Comparison of ENCODE assay signal across 19 cellular contexts in the genomic region with DNA sequence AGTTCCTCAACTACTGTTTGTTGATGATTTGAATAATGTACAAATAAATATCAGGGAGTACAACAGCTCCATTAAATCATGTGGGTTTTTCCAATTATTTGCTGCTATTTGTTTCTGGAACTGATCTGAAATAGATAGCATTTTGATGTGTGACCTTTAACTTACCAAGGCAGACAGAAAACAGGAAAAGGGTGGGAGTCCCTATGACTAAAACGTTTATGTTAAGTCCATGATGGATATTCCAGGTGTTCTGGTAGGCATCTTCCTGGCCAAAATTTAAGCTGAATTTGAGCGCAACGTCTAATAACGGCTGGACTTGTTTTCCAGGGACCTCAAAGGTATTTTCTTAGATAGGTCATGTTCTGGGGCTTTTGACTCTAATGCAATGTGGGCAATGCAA. TPM values are rescaled to one million over a fixed set of nuclear protein-coding genes. Genes with fewer than 3 reads are reported as not detected.
DNase-seq lines count a peak whose midpoint lies in the region; ATAC-seq and TF ChIP-seq lines count a peak whose summit lies in the region.
"Had no signal": no experiment of that assay in that cellular context is flagged by ENCODE, and none has a peak within 500 bp of the region (broad histone marks: within the 10 kb centered on the region; RNA-seq: fewer than 3 reads in every experiment).

No MANE protein-coding gene starts in this region.

- intact Hi-C loops in activated CD4-positive, alpha-beta T cell treated with anti-CD3 and anti-CD28 coated beads for 36 hours (cut with DNase I, micrococcal nuclease), result no loop called here
- intact Hi-C loops in natural killer cell (cut with micrococcal nuclease) (no loop called here), thyroid gland (cut with DNase I) (no loop called here)

- DNase-seq in activated CD4-positive, alpha-beta T cell treated with anti-CD3 and anti-CD28 coated beads for 36 hours, result no peak
- DNase-seq in activated CD4-positive, alpha-beta T cell treated with anti-CD3 and anti-CD28 coated beads, Interleukin-2, amount 50 U/mL, for 48 hours, result no peak
- DNase-seq in natural killer cell, result no peak
- DNase-seq in natural killer cell treated with Interleukin-12 subunit alpha and Interleukin-12 subunit beta and Interleukin-15 and Interleukin-18, amount 100 ng/mL, for 72 hours (ENCODE audit: low spot score), result no peak
- no peak for DNase-seq in effector memory CD8-positive, alpha-beta T cell
- DNase-seq in ACHN, result no peak
- no peak for DNase-seq in thyroid gland
- DNase-seq: DMS53, MG63, NCI-H1930, NCI-H510A, NCI-H82, Right ventricle myocardium superior had no signal

- no peak for TF ChIP-seq POLR2A in thyroid gland (IDR thresholded peaks at IDR 0.05)

- in situ Hi-C loops in ACHN (cut with HindIII; ENCODE audit: low pct_ligation_motif_present, low pct_unique_long_range_greater_than_20kb, low sequenced_read_pairs), result no loop called here

- no peak for ATAC-seq in activated CD4-positive, alpha-beta T cell treated with anti-CD3 and anti-CD28 coated beads for 36 hours
- ATAC-seq in natural killer cell (no peak), GM19023 (IDR thresholded peaks at IDR 0.05; ENCODE audit: unreplicated experiment) (no peak)
- ATAC-seq in natural killer cell treated with Interleukin-12 subunit alpha and Interleukin-12 subunit beta and Interleukin-15 and Interleukin-18, amount 100 ng/mL, for 72 hours, result no peak
- ATAC-seq in effector memory CD8-positive, alpha-beta T cell (replicated peaks), result no peak
- ATAC-seq: GM12878, Panc1 had no signal

- H3K27ac Mint-ChIP-seq in activated CD4-positive, alpha-beta T cell treated with anti-CD3 and anti-CD28 coated beads for 36 hours, result peak overlapping the region; percentile 47
- peak overlapping the region; percentile 90 to 92 for H3K27ac Mint-ChIP-seq in natural killer cell
- peak overlapping the region in 1 of 2 donors; percentile 32 for H3K27ac Mint-ChIP-seq in natural killer cell treated with Interleukin-12 subunit alpha and Interleukin-12 subunit beta and Interleukin-15 and Interleukin-18, amount 100 ng/mL, for 72 hours
- peak overlapping the region; percentile 38 to 89 for H3K27ac Mint-ChIP-seq in effector memory CD8-positive, alpha-beta T cell

- no peak for TF ChIP-seq CTCF in natural killer cell (IDR thresholded peaks at IDR 0.05)
- TF ChIP-seq CTCF in thyroid gland (IDR thresholded peaks at IDR 0.05), result no peak

- H3K4me1 Mint-ChIP-seq in activated CD4-positive, alpha-beta T cell treated with anti-CD3 and anti-CD28 coated beads for 36 hours, result peaks cover 40% of the 10 kb centered on the region
- peaks cover 27 to 32% of the 10 kb centered on the region in 2 donors for H3K4me1 Mint-ChIP-seq in natural killer cell
- peaks cover 26 to 27% of the 10 kb centered on the region in 2 donors for H3K4me1 Mint-ChIP-seq in natural killer cell treated with Interleukin-12 subunit alpha and Interleukin-12 subunit beta and Interleukin-15 and Interleukin-18, amount 100 ng/mL, for 72 hours (ENCODE audit: low read depth in 2 of 2)
- H3K4me1 Mint-ChIP-seq in effector memory CD8-positive, alpha-beta T cell (ENCODE audit: low read depth in 2 of 2), result peaks cover 20 to 31% of the 10 kb centered on the region in 2 donors

- no peaks in the 10 kb centered on the region for H3K4me1 ChIP-seq in thyroid gland
- H3K4me1 ChIP-seq: HAP-1 had no signal

- WGBS in thyroid gland, 2 donors, result 50 to 57% methylated on average over 4 of the region's 4 CpGs

- no peak overlapping the region for H3K4me3 Mint-ChIP-seq in activated CD4-positive, alpha-beta T cell treated with anti-CD3 and anti-CD28 coated beads for 36 hours
- no peak overlapping the region for H3K4me3 Mint-ChIP-seq in natural killer cell
- H3K4me3 Mint-ChIP-seq in natural killer cell treated with Interleukin-12 subunit alpha and Interleukin-12 subunit beta and Interleukin-15 and Interleukin-18, amount 100 ng/mL, for 72 hours, result no peak overlapping the region
- no peak overlapping the region for H3K4me3 Mint-ChIP-seq in effector memory CD8-positive, alpha-beta T cell

- no peaks in the 10 kb centered on the region for H3K27me3 Mint-ChIP-seq in activated CD4-positive, alpha-beta T cell treated with anti-CD3 and anti-CD28 coated beads for 36 hours
- H3K27me3 Mint-ChIP-seq in natural killer cell (ENCODE audit: low read depth in 2 of 2), result no peaks in the 10 kb centered on the region
- no peaks in the 10 kb centered on the region for H3K27me3 Mint-ChIP-seq in natural killer cell treated with Interleukin-12 subunit alpha and Interleukin-12 subunit beta and Interleukin-15 and Interleukin-18, amount 100 ng/mL, for 72 hours
- H3K27me3 Mint-ChIP-seq in effector memory CD8-positive, alpha-beta T cell, result no peaks in the 10 kb centered on the region

- H3K4me3 ChIP-seq in thyroid gland (replicated peaks in 1 of 3), result no peak overlapping the region
- H3K4me3 ChIP-seq: BLaER1 treated with 17β-estradiol and CSF1 and Interleukin-3, amounts not matched to agents 10 nM and 100 nM; GM12878; HAP-1; MG63 had no signal

- peaks cover 10% of the 10 kb centered on the region for H3K36me3 Mint-ChIP-seq in activated CD4-positive, alpha-beta T cell treated with anti-CD3 and anti-CD28 coated beads for 36 hours (ENCODE audit: low read depth)
- H3K36me3 Mint-ChIP-seq in natural killer cell, result no peaks in the 10 kb centered on the region
- H3K36me3 Mint-ChIP-seq in natural killer cell treated with Interleukin-12 subunit alpha and Interleukin-12 subunit beta and Interleukin-15 and Interleukin-18, amount 100 ng/mL, for 72 hours, result no peaks in the 10 kb centered on the region
- peaks cover 41% of the 10 kb centered on the region for H3K36me3 Mint-ChIP-seq in effector memory CD8-positive, alpha-beta T cell (ENCODE audit: insufficient read depth)

- CTCF ChIA-PET in activated CD4-positive, alpha-beta T cell treated with anti-CD3 and anti-CD28 coated beads for 36 hours (lab: Charles Lee), result interaction anchor here (1.0 to 2.0 kb wide), 5 partner anchors 9 to 116 kb away, joined by 3 to 11 read pairs (median 4); no protein-coding TSS in a partner anchor

- H3K27ac ChIP-seq in thyroid gland, result no peak overlapping the region
- H3K27ac ChIP-seq: 22Rv1; BLaER1 treated with 17β-estradiol and CSF1 and Interleukin-3, amounts not matched to agents 10 nM and 100 nM had no signal

- H3K27me3 ChIP-seq in thyroid gland, result no peaks in the 10 kb centered on the region
- H3K27me3 ChIP-seq: BLaER1 treated with 17β-estradiol and CSF1 and Interleukin-3, amounts not matched to agents 10 nM and 100 nM; MG63 had no signal

- no peaks in the 10 kb centered on the region for H3K36me3 ChIP-seq in thyroid gland
- H3K36me3 ChIP-seq: HAP-1, MG63 had no signal

- peaks cover 5% of the 10 kb centered on the region for H3K9me3 Mint-ChIP-seq in activated CD4-positive, alpha-beta T cell treated with anti-CD3 and anti-CD28 coated beads for 36 hours (ENCODE audit: low read depth)
- H3K9me3 Mint-ChIP-seq in natural killer cell, result no peaks in the 10 kb centered on the region
- no peaks in the 10 kb centered on the region for H3K9me3 Mint-ChIP-seq in natural killer cell treated with Interleukin-12 subunit alpha and Interleukin-12 subunit beta and Interleukin-15 and Interleukin-18, amount 100 ng/mL, for 72 hours
- no peaks in the 10 kb centered on the region for H3K9me3 Mint-ChIP-seq in effector memory CD8-positive, alpha-beta T cell

- POLR2A ChIA-PET in activated CD4-positive, alpha-beta T cell treated with anti-CD3 and anti-CD28 coated beads for 36 hours (lab: Charles Lee), result no interaction called here

- no peaks in the 10 kb centered on the region for H3K9me3 ChIP-seq in thyroid gland
- H3K9me3 ChIP-seq: BLaER1 treated with 17β-estradiol and CSF1 and Interleukin-3, amounts not matched to agents 10 nM and 100 nM; HAP-1; MG63 had no signal

RNA-seq across cellular contexts. Expression of gene WIPF1, which starts 41.6 kb away (rescaled TPM):
- 100 to 1,000 TPM; 161 to 188 TPM for total RNA-seq in activated CD4-positive, alpha-beta T cell treated with anti-CD3 and anti-CD28 coated beads for 36 hours
- total RNA-seq in natural killer cell (100 to 1,000 TPM; 508 to 640 (median 555) TPM), thyroid gland (10 to 100 TPM; 15.2 to 32.7 (median 21.3) TPM)
- 100 to 1,000 TPM; 284 to 319 TPM for total RNA-seq in natural killer cell treated with Interleukin-12 subunit alpha and Interleukin-12 subunit beta and Interleukin-15 and Interleukin-18, amount 100 ng/mL, for 72 hours

Comparison
In these comparisons a context has a peak if more than half of its experiments do, and no peak if none do; other contexts are left out.
1. RNA of gene WIPF1, which starts 41.6 kb away (total RNA-seq): 508 to 640 TPM in natural killer cell, 284 to 319 TPM in natural killer cell treated with Interleukin-12 subunit alpha and Interleukin-12 subunit beta and Interleukin-15 and Interleukin-18, amount 100 ng/mL, for 72 hours and 161 to 188 TPM in activated CD4-positive, alpha-beta T cell treated with anti-CD3 and anti-CD28 coated beads for 36 hours; 15.2 to 32.7 TPM in thyroid gland; every median in the first group is over 4 times any median in the second.